ENCODE assay signal across 25 cellular contexts in genomic region chr1:3235496-3235895, GRCh38.
"Had no signal": no experiment of that assay in that cellular context is flagged by ENCODE, and none has a peak within 500 bp of the region (broad histone marks: within the 10 kb centered on the region; RNA-seq: fewer than 3 reads in every experiment).

No MANE protein-coding gene starts in this region.

- DNase-seq: naive thymus-derived CD8-positive, alpha-beta T cell; nephron progenitor cell; occipital lobe; ovary; psoas muscle; sigmoid colon; small intestine; stimulated activated CD4-positive, alpha-beta T cell treated with anti-CD3 and anti-CD28 coated beads, Interleukin-15, amount 100 ng/mL, for 24 hours; stimulated activated CD4-positive, alpha-beta T cell treated with anti-CD3 and anti-CD28 coated beads, Interleukin-2, amount 100 ng/mL, for 24 hours; stimulated activated CD4-positive, alpha-beta T cell treated with anti-CD3 and anti-CD28 coated beads, Interleukin-2, amount 100 ng/mL, for 48 hours; stimulated activated CD4-positive, alpha-beta T cell treated with anti-CD3 and anti-CD28 coated beads, Interleukin-4, amount 100 ng/mL, for 24 hours; stimulated activated naive B cell treated with anti-CD40 and anti-IgM and Interleukin-4, amounts not matched to agents 10 μg/mL and 1 μg/mL and 100 μg/mL, for 72 hours; stimulated activated naive CD4-positive, alpha-beta T cell treated with Interleukin-2 at 50 U/mL for 16 hours; stomach; thyroid gland; trophoblast cell had no signal

- H3K4me3 ChIP-seq: ovary, psoas muscle, sigmoid colon, stomach, thoracic aorta, thyroid gland, tibial nerve, upper lobe of left lung, vagina had no signal

- H3K4me1 ChIP-seq: parathyroid adenoma, psoas muscle, sigmoid colon, vagina had no signal

- H3K36me3 ChIP-seq: ovary, sigmoid colon, stomach, thoracic aorta, thyroid gland, tibial nerve, upper lobe of left lung, vagina had no signal

- H3K9ac ChIP-seq: parathyroid adenoma had no signal

- H3K9me3 ChIP-seq: psoas muscle, thoracic aorta, thyroid gland, upper lobe of left lung, vagina had no signal

- H3K27me3 ChIP-seq: ovary, thyroid gland, tibial nerve, upper lobe of left lung, vagina had no signal

- H2AFZ ChIP-seq: parathyroid adenoma had no signal

- FAIRE-seq: small intestine, urothelium cell line had no signal

- ATAC-seq: naive thymus-derived CD8-positive, alpha-beta T cell; natural killer cell treated with Interleukin-12 subunit alpha and Interleukin-12 subunit beta and Interleukin-15 and Interleukin-18, amount 100 ng/mL, for 72 hours; psoas muscle; right cardiac atrium; stimulated activated effector memory CD8-positive, alpha-beta T cell treated with anti-CD3 and anti-CD28 coated beads, Interleukin-12 subunit alpha, Interleukin-12 subunit beta, amount 100 ng/mL, for 72 hours; stimulated activated naive B cell treated with anti-CD40 and anti-IgM and Interleukin-4, amounts not matched to agents 10 μg/mL and 1 μg/mL and 100 μg/mL, for 72 hours had no signal

- H3K27ac ChIP-seq: ovary, parathyroid adenoma, psoas muscle, sigmoid colon, tibial nerve, upper lobe of left lung, vagina had no signal

- H3K79me2 ChIP-seq: parathyroid adenoma had no signal
